ENCODE assay signal across 17 cellular contexts in the genomic region with DNA sequence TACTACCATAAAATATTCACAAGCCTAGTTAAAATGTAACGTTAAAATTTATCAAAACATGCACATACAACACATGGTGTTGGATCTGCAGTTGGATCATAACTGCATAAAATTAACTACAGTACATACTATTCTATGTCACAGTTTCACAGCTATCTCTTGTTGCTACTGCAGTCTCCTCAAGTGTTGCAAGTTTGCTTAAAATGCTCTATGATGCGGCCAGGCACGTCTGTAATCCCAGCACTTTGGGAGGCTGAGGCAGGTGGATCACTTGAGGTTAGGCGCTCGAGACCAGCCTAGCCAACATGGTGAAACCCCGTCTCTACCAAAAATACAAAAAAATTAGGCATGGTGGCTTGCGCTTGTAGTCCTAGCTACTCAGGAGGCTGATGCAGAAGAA. TPM values are rescaled to one million over a fixed set of nuclear protein-coding genes. Genes with fewer than 3 reads are reported as not detected.
DNase-seq lines count a peak whose midpoint lies in the region; ATAC-seq and TF ChIP-seq lines count a peak whose summit lies in the region.
"Had no signal": no experiment of that assay in that cellular context is flagged by ENCODE, and none has a peak within 500 bp of the region (broad histone marks: within the 10 kb centered on the region; RNA-seq: fewer than 3 reads in every experiment).

No MANE protein-coding gene starts in this region.

- H3K4me3 Mint-ChIP-seq in activated CD4-positive, alpha-beta memory T cell treated with anti-CD3 and anti-CD28 coated beads for 36 hours = no peak overlapping the region
- no peak overlapping the region for H3K4me3 Mint-ChIP-seq in activated CD4-positive, alpha-beta memory T cell treated with anti-CD3 and anti-CD28 coated beads, Interleukin-2, amount 10 ng/mL, durations not matched to agents 7 days and 5 days
- peak overlapping the region; percentile 30 to 89 (median 71) for H3K4me3 Mint-ChIP-seq in CD4-positive, CD25-positive, alpha-beta regulatory T cell
- H3K4me3 Mint-ChIP-seq in T-cell = peak overlapping the region; percentile 3 to 64 (median 6)
- peak overlapping the region; percentile 11 to 78 (median 58) for H3K4me3 Mint-ChIP-seq in naive thymus-derived CD8-positive, alpha-beta T cell
- H3K4me3 Mint-ChIP-seq in WTC11 = no peak overlapping the region
- H3K4me3 Mint-ChIP-seq: GM23338 had no signal

- POLR2A ChIA-PET in activated CD4-positive, alpha-beta memory T cell treated with anti-CD3 and anti-CD28 coated beads for 36 hours (lab: Charles Lee) = interaction anchor here (0.5 to 2.0 kb wide), 4 partner anchors 10 to 261 kb away, joined by 3 to 7 read pairs (median 4); partner anchors contain the start of gene PPP1R2
- POLR2A ChIA-PET in activated CD4-positive, alpha-beta memory T cell treated with anti-CD3 and anti-CD28 coated beads, Interleukin-2, amount 10 ng/mL, durations not matched to agents 7 days and 5 days (lab: Charles Lee) = interaction anchor here (1.0 to 1.5 kb wide), 2 partner anchors 10 to 263 kb away, joined by 4 to 6 read pairs; partner anchors contain the start of gene PPP1R2
- POLR2A ChIA-PET in T-cell (lab: Charles Lee) = interaction anchor here in 1 of 2 donors (1.7 kb wide), 1 partner anchor 9 kb away, joined by 6 read pairs; no protein-coding TSS in a partner anchor
- POLR2A ChIA-PET in naive thymus-derived CD8-positive, alpha-beta T cell (lab: Charles Lee) = interaction anchor here (0.6 to 3.6 kb wide), 5 partner anchors 10 to 189 kb away, joined by 3 to 21 read pairs (median 5); partner anchors contain the start of gene PPP1R2
- POLR2A ChIA-PET in WTC11 (lab: Charles Lee) = no interaction called here

- peak overlapping the region; percentile 7 for H3K27ac Mint-ChIP-seq in activated CD4-positive, alpha-beta memory T cell treated with anti-CD3 and anti-CD28 coated beads for 36 hours
- H3K27ac Mint-ChIP-seq in activated CD4-positive, alpha-beta memory T cell treated with anti-CD3 and anti-CD28 coated beads, Interleukin-2, amount 10 ng/mL, durations not matched to agents 7 days and 5 days = no peak overlapping the region
- peak overlapping the region in 2 of 3 donors; percentile 15 to 28 for H3K27ac Mint-ChIP-seq in CD4-positive, CD25-positive, alpha-beta regulatory T cell
- H3K27ac Mint-ChIP-seq in T-cell = peak overlapping the region; percentile 21 to 73
- peak overlapping the region in 9 of 10 donors; percentile 0 to 72 (median 13) for H3K27ac Mint-ChIP-seq in naive thymus-derived CD8-positive, alpha-beta T cell
- no peak overlapping the region for H3K27ac Mint-ChIP-seq in WTC11
- H3K27ac Mint-ChIP-seq: GM23338 had no signal

- H3K27me3 ChIP-seq in CD4-positive, CD25-positive, alpha-beta regulatory T cell (ENCODE audit: control insufficient read depth, insufficient read depth, low read length) = no peaks in the 10 kb centered on the region
- H3K27me3 ChIP-seq in tibial nerve = no peaks in the 10 kb centered on the region

- no peak for DNase-seq in activated CD4-positive, alpha-beta memory T cell treated with anti-CD3 and anti-CD28 coated beads for 36 hours
- DNase-seq in activated CD4-positive, alpha-beta memory T cell treated with anti-CD3 and anti-CD28 coated beads, Interleukin-2, amount 10 ng/mL, durations not matched to agents 7 days and 5 days = no peak
- DNase-seq in CD4-positive, CD25-positive, alpha-beta regulatory T cell = no peak
- DNase-seq in T-cell (no peak), tibial nerve (ENCODE audit: low spot score in 2 of 2) (no peak), WTC11 (ENCODE audit: low spot score) (no peak)
- no peak for DNase-seq in naive thymus-derived CD8-positive, alpha-beta T cell
- DNase-seq: C1 segment of cervical spinal cord, DMS79, NCI-H146, NCI-H2081 treated with DMSO at 0.1 percent for 48 hours, NCI-H345, NCI-H526 treated with DMSO at 0.1 percent for 48 hours, PC-3 had no signal

- no peaks in the 10 kb centered on the region for H3K9me3 Mint-ChIP-seq in activated CD4-positive, alpha-beta memory T cell treated with anti-CD3 and anti-CD28 coated beads for 36 hours
- H3K9me3 Mint-ChIP-seq in activated CD4-positive, alpha-beta memory T cell treated with anti-CD3 and anti-CD28 coated beads, Interleukin-2, amount 10 ng/mL, durations not matched to agents 7 days and 5 days = no peaks in the 10 kb centered on the region
- no peaks in the 10 kb centered on the region for H3K9me3 Mint-ChIP-seq in CD4-positive, CD25-positive, alpha-beta regulatory T cell
- no peaks in the 10 kb centered on the region for H3K9me3 Mint-ChIP-seq in T-cell
- H3K9me3 Mint-ChIP-seq in naive thymus-derived CD8-positive, alpha-beta T cell = no peaks in the 10 kb centered on the region
- peaks cover 5% of the 10 kb centered on the region; the same call in 1 of the 2 replicates for H3K9me3 Mint-ChIP-seq in WTC11
- H3K9me3 Mint-ChIP-seq: GM23338 had no signal

- TF ChIP-seq CTCF in tibial nerve (IDR thresholded peaks at IDR 0.05) (no peak), WTC11 (IDR thresholded peaks at IDR 0.05) (no peak)

- no peak overlapping the region for H3K27ac ChIP-seq in CD4-positive, CD25-positive, alpha-beta regulatory T cell (ENCODE audit: insufficient read depth, low read length, poor library complexity, severe bottlenecking)
- H3K27ac ChIP-seq in tibial nerve = no peak overlapping the region

- H3K9me3 ChIP-seq in CD4-positive, CD25-positive, alpha-beta regulatory T cell (ENCODE audit: control insufficient read depth in 2 of 2, low read length in 2 of 2) = no peaks in the 10 kb centered on the region
- no peaks in the 10 kb centered on the region for H3K9me3 ChIP-seq in tibial nerve

- 76 to 80% methylated on average over 7 of the region's 7 CpGs for WGBS in tibial nerve, 2 donors

- H3K4me1 Mint-ChIP-seq in activated CD4-positive, alpha-beta memory T cell treated with anti-CD3 and anti-CD28 coated beads for 36 hours (ENCODE audit: low read depth) = peaks cover 72% of the 10 kb centered on the region
- H3K4me1 Mint-ChIP-seq in activated CD4-positive, alpha-beta memory T cell treated with anti-CD3 and anti-CD28 coated beads, Interleukin-2, amount 10 ng/mL, durations not matched to agents 7 days and 5 days = peaks cover 44% of the 10 kb centered on the region
- peaks cover 34 to 93% (median 67%) of the 10 kb centered on the region in 4 donors for H3K4me1 Mint-ChIP-seq in CD4-positive, CD25-positive, alpha-beta regulatory T cell
- H3K4me1 Mint-ChIP-seq in T-cell (peaks cover 85 to 89% (median 85%) of the 10 kb centered on the region in 3 donors), WTC11 (no peaks in the 10 kb centered on the region)
- H3K4me1 Mint-ChIP-seq in naive thymus-derived CD8-positive, alpha-beta T cell = peaks cover 29 to 90% (median 83%) of the 10 kb centered on the region in 4 donors
- H3K4me1 Mint-ChIP-seq: GM23338 had no signal

- peaks cover 78% of the 10 kb centered on the region for H3K4me1 ChIP-seq in CD4-positive, CD25-positive, alpha-beta regulatory T cell (ENCODE audit: control insufficient read depth, insufficient read depth, low read length, poor library complexity, severe bottlenecking)
- H3K4me1 ChIP-seq in tibial nerve = peaks cover 0 to 19% (median 0%) of the 10 kb centered on the region in 4 donors

- CTCF ChIA-PET in activated CD4-positive, alpha-beta memory T cell treated with anti-CD3 and anti-CD28 coated beads for 36 hours (lab: Charles Lee) = interaction anchor here (1.7 to 4.1 kb wide), 4 partner anchors 9 to 262 kb away, joined by 6 to 17 read pairs (median 13); partner anchors contain the start of genes PPP1R2 and XXYLT1
- CTCF ChIA-PET in activated CD4-positive, alpha-beta memory T cell treated with anti-CD3 and anti-CD28 coated beads, Interleukin-2, amount 10 ng/mL, durations not matched to agents 7 days and 5 days (lab: Charles Lee) = interaction anchor here (4.1 kb wide), 1 partner anchor 261 kb away, joined by 20 read pairs; the partner anchor contains the start of gene XXYLT1
- CTCF ChIA-PET in T-cell (lab: Charles Lee) (interaction anchor here in 1 of 2 donors (1.0 to 1.9 kb wide), 4 partner anchors 9 to 262 kb away, joined by 4 to 8 read pairs (median 4); partner anchors contain the start of gene XXYLT1), WTC11 (lab: Charles Lee) (interaction anchor here (0.7 to 3.4 kb wide), 3 partner anchors 239 to 262 kb away, joined by 3 to 12 read pairs (median 4); partner anchors contain the start of gene XXYLT1)

- peaks cover 28% of the 10 kb centered on the region for H3K36me3 Mint-ChIP-seq in activated CD4-positive, alpha-beta memory T cell treated with anti-CD3 and anti-CD28 coated beads for 36 hours
- peaks cover 40% of the 10 kb centered on the region for H3K36me3 Mint-ChIP-seq in activated CD4-positive, alpha-beta memory T cell treated with anti-CD3 and anti-CD28 coated beads, Interleukin-2, amount 10 ng/mL, durations not matched to agents 7 days and 5 days (ENCODE audit: low read depth)
- peaks cover 20% of the 10 kb centered on the region for H3K36me3 Mint-ChIP-seq in CD4-positive, CD25-positive, alpha-beta regulatory T cell
- H3K36me3 Mint-ChIP-seq in T-cell (peaks cover 32% of the 10 kb centered on the region), WTC11 (no peaks in the 10 kb centered on the region)
- peaks cover 0 to 71% (median 3%) of the 10 kb centered on the region in 3 donors for H3K36me3 Mint-ChIP-seq in naive thymus-derived CD8-positive, alpha-beta T cell

- H3K36me3 ChIP-seq in CD4-positive, CD25-positive, alpha-beta regulatory T cell (ENCODE audit: control insufficient read depth, insufficient read depth, low read length) = peaks cover 24% of the 10 kb centered on the region
- no peaks in the 10 kb centered on the region for H3K36me3 ChIP-seq in tibial nerve

- ATAC-seq in CD4-positive, CD25-positive, alpha-beta regulatory T cell (ENCODE audit: low read depth in 2 of 2) = no peak
- ATAC-seq in T-cell (replicated peaks in 1 of 4) = peak in 1 of 4 experiments; percentile 17
- peak in 1 of 2 donors; percentile 37 for ATAC-seq in naive thymus-derived CD8-positive, alpha-beta T cell
- no peak for ATAC-seq in WTC11
- ATAC-seq in GM18498 (IDR thresholded peaks at IDR 0.05; ENCODE audit: unreplicated experiment) = no peak
- ATAC-seq: GM23338, PC-3 had no signal

- H3K27me3 Mint-ChIP-seq in activated CD4-positive, alpha-beta memory T cell treated with anti-CD3 and anti-CD28 coated beads for 36 hours = no peaks in the 10 kb centered on the region
- no peaks in the 10 kb centered on the region for H3K27me3 Mint-ChIP-seq in activated CD4-positive, alpha-beta memory T cell treated with anti-CD3 and anti-CD28 coated beads, Interleukin-2, amount 10 ng/mL, durations not matched to agents 7 days and 5 days
- no peaks in the 10 kb centered on the region for H3K27me3 Mint-ChIP-seq in CD4-positive, CD25-positive, alpha-beta regulatory T cell
- H3K27me3 Mint-ChIP-seq in T-cell (no peaks in the 10 kb centered on the region), WTC11 (ENCODE audit: low read depth) (no peaks in the 10 kb centered on the region)
- no peaks in the 10 kb centered on the region for H3K27me3 Mint-ChIP-seq in naive thymus-derived CD8-positive, alpha-beta T cell

- peak overlapping the region; percentile 61 for H3K4me3 ChIP-seq in CD4-positive, CD25-positive, alpha-beta regulatory T cell (ENCODE audit: low read depth, low read length)
- no peak overlapping the region for H3K4me3 ChIP-seq in tibial nerve
- H3K4me3 ChIP-seq: GM23338 had no signal

- intact Hi-C loops in activated CD4-positive, alpha-beta memory T cell treated with anti-CD3 and anti-CD28 coated beads for 36 hours (cut with micrococcal nuclease) = loop anchor here (1.0 to 10.0 kb wide), 2 partner anchors 9 to 128 kb away; no protein-coding TSS in a partner anchor

- TF ChIP-seq EP300 in tibial nerve (IDR thresholded peaks at IDR 0.05) = no peak

- no peak for TF ChIP-seq POLR2A in tibial nerve (IDR thresholded peaks at IDR 0.05)

RNA-seq across cellular contexts. Expression of gene PPP1R2, which starts 10.3 kb away (rescaled TPM):
- 100 to 1,000 TPM; 101 to 105 TPM for total RNA-seq in activated CD4-positive, alpha-beta memory T cell treated with anti-CD3 and anti-CD28 coated beads for 36 hours
- 10 to 100 TPM; 75.0 to 81.8 TPM for total RNA-seq in activated CD4-positive, alpha-beta memory T cell treated with anti-CD3 and anti-CD28 coated beads, Interleukin-2, amount 10 ng/mL, durations not matched to agents 7 days and 5 days
- 169 TPM for total RNA-seq in CD4-positive, CD25-positive, alpha-beta regulatory T cell
- 100 to 1,000 TPM; 253 to 337 (median 306) TPM for polyA plus RNA-seq in CD4-positive, CD25-positive, alpha-beta regulatory T cell
- total RNA-seq in T-cell = 100 to 1,000 TPM; 113 to 154 (median 123) TPM
- 100 to 1,000 TPM; 140 to 147 TPM for total RNA-seq in naive thymus-derived CD8-positive, alpha-beta T cell
- polyA plus RNA-seq in naive thymus-derived CD8-positive, alpha-beta T cell = 100 to 1,000 TPM; 244 to 265 (median 245) TPM
- total RNA-seq in tibial nerve = 10 to 100 TPM; 66.6 to 98.1 (median 87.4) TPM
- total RNA-seq in WTC11 (2021) = 28.1 to 34.0 TPM (median 32.9 TPM) in 3 replicates

RNA-seq across cellular contexts. Expression of gene APOD, which starts 50.9 kb away (rescaled TPM):
- under 1 TPM; 0.48 to 0.59 TPM for total RNA-seq in activated CD4-positive, alpha-beta memory T cell treated with anti-CD3 and anti-CD28 coated beads for 36 hours
- not detected for total RNA-seq in activated CD4-positive, alpha-beta memory T cell treated with anti-CD3 and anti-CD28 coated beads, Interleukin-2, amount 10 ng/mL, durations not matched to agents 7 days and 5 days
- not detected for total RNA-seq in CD4-positive, CD25-positive, alpha-beta regulatory T cell
- polyA plus RNA-seq in CD4-positive, CD25-positive, alpha-beta regulatory T cell = under 1 TPM in 1 of 4 donors, not detected in 3; 0.60 TPM
- total RNA-seq in T-cell = under 1 TPM in 1 of 5 donors, not detected in 4; 0.55 TPM
- not detected for total RNA-seq in naive thymus-derived CD8-positive, alpha-beta T cell
- polyA plus RNA-seq in naive thymus-derived CD8-positive, alpha-beta T cell = not detected
- 1,000 to 10,000 TPM; 1,911 to 7,779 (median 5,257) TPM for total RNA-seq in tibial nerve
- total RNA-seq in WTC11 (2021) = 0.18 TPM in 1 of 3 replicates, not detected in the others
- total RNA-seq: GM23338, HT1080, PC-3 had no signal
- polyA plus RNA-seq: GM23338 had no signal

Comparison
In these comparisons a context has a peak if more than half of its experiments do, and no peak if none do; other contexts are left out.
1. H3K27ac Mint-ChIP-seq: peak in activated CD4-positive, alpha-beta memory T cell treated with anti-CD3 and anti-CD28 coated beads for 36 hours (single experiment), CD4-positive, CD25-positive, alpha-beta regulatory T cell (2 of 3), T-cell (2 of 2) and naive thymus-derived CD8-positive, alpha-beta T cell (9 of 10); none in activated CD4-positive, alpha-beta memory T cell treated with anti-CD3 and anti-CD28 coated beads, Interleukin-2, amount 10 ng/mL, durations not matched to agents 7 days and 5 days (single experiment) and WTC11 (single experiment).
2. H3K4me3 Mint-ChIP-seq: peak in CD4-positive, CD25-positive, alpha-beta regulatory T cell (4 of 4), T-cell (3 of 3) and naive thymus-derived CD8-positive, alpha-beta T cell (10 of 10); none in activated CD4-positive, alpha-beta memory T cell treated with anti-CD3 and anti-CD28 coated beads for 36 hours (single experiment), activated CD4-positive, alpha-beta memory T cell treated with anti-CD3 and anti-CD28 coated beads, Interleukin-2, amount 10 ng/mL, durations not matched to agents 7 days and 5 days (single experiment) and WTC11 (single experiment).
3. RNA of gene APOD, which starts 50.9 kb away (total RNA-seq): 1,911 to 7,779 TPM in tibial nerve; 0.48 to 0.59 TPM in activated CD4-positive, alpha-beta memory T cell treated with anti-CD3 and anti-CD28 coated beads for 36 hours, not detected in activated CD4-positive, alpha-beta memory T cell treated with anti-CD3 and anti-CD28 coated beads, Interleukin-2, amount 10 ng/mL, durations not matched to agents 7 days and 5 days, 0.55 TPM in T-cell, 0.18 TPM in WTC11, not detected in CD4-positive, CD25-positive, alpha-beta regulatory T cell (single experiment) and not detected in naive thymus-derived CD8-positive, alpha-beta T cell; every median in the first group is over 1,000 times any median in the second.